Comparison of ENCODE assay signal across 8 cellular contexts in genomic region chr19:53468628-53469027, GRCh38. TPM values are rescaled to one million over a fixed set of nuclear protein-coding genes. Genes with fewer than 3 reads are reported as not detected.
DNase-seq lines count a peak whose midpoint lies in the region; ATAC-seq, FAIRE-seq and TF ChIP-seq lines count a peak whose summit lies in the region.
"Not testable (repeated sequence)": the region's sequence is repeated elsewhere in the genome, so short reads cannot be mapped to it uniquely, and the experiment has no call there.

No MANE protein-coding gene starts in this region.

- H3K9ac ChIP-seq in Karpas-422 (ENCODE audit: low read length) (peak overlapping the region; percentile 80), adipocyte (ENCODE audit: low read length) (peak overlapping the region; percentile 25), HepG2 (ENCODE audit: insufficient read depth, low read depth, low read length) (peak overlapping the region; percentile 94), subcutaneous abdominal adipose tissue (ENCODE audit: low read length in 5 of 5) (peak overlapping the region in 2 of 5 donors; percentile 55 to 89)

- H3K27ac ChIP-seq in CD8-positive, alpha-beta memory T cell (ENCODE audit: low read depth, low read length): peak overlapping the region; percentile 31
- H3K27ac ChIP-seq in Karpas-422 (ENCODE audit: low read length); esophagus muscularis mucosa (replicated peaks in 1 of 4); HepG2 (ENCODE audit: extremely low read length, insufficient read depth, low read length); subcutaneous abdominal adipose tissue (ENCODE audit: low read depth, low read length): not testable (repeated sequence)

- H3K79me2 ChIP-seq in Karpas-422 (ENCODE audit: low read length): peaks cover 55% of the 10 kb centered on the region
- peaks cover 19% of the 10 kb centered on the region for H3K79me2 ChIP-seq in HepG2 (ENCODE audit: insufficient read depth, low read length)

- DNase-seq in CD8-positive, alpha-beta memory T cell; Karpas-422; adipocyte (ENCODE audit: low read depth); esophagus muscularis mucosa (ENCODE audit: extremely low spot score); HepG2 (ENCODE audit: low spot score); osteocyte (ENCODE audit: extremely low spot score, unreplicated experiment): not testable (repeated sequence)

- not testable (repeated sequence) for TF ChIP-seq POLR2A in esophagus muscularis mucosa (IDR thresholded peaks at IDR 0.05; ENCODE audit: low read depth); HepG2 (IDR thresholded peaks at IDR 0.05; ENCODE audit: insufficient read depth in 1 of 2, low read depth in 2 of 2, low read length in 2 of 2)

- ATAC-seq in HepG2: not testable (repeated sequence)

- H3K36me3 ChIP-seq in CD8-positive, alpha-beta memory T cell (ENCODE audit: insufficient read depth, low read length); adipocyte (ENCODE audit: control insufficient read depth, insufficient read depth, low read length, severe bottlenecking); HepG2 (replicated peaks in 1 of 2; ENCODE audit: control insufficient read depth in 1 of 2, insufficient read depth in 2 of 2, low read length in 2 of 2); subcutaneous abdominal adipose tissue (ENCODE audit: control insufficient read depth in 5 of 5, insufficient read depth in 5 of 5, low read length in 5 of 5): not testable (repeated sequence)
- H3K36me3 ChIP-seq in Karpas-422 (ENCODE audit: insufficient read depth, low read length) (peaks cover 38% of the 10 kb centered on the region), esophagus muscularis mucosa (peaks cover 0 to 11% (median 0%) of the 10 kb centered on the region in 4 donors)

- peak overlapping the region; percentile 77 for H3K4me3 ChIP-seq in CD8-positive, alpha-beta memory T cell (ENCODE audit: low read length)
- peak overlapping the region; percentile 79 for H3K4me3 ChIP-seq in Karpas-422 (ENCODE audit: low read length)
- H3K4me3 ChIP-seq in WI38 (ENCODE audit: low read depth, low read length): peak overlapping the region; percentile 66
- H3K4me3 ChIP-seq in adipocyte (ENCODE audit: low read length): peak overlapping the region; percentile 96
- peak overlapping the region; percentile 68 to 82 (median 72) for H3K4me3 ChIP-seq in esophagus muscularis mucosa
- H3K4me3 ChIP-seq in HepG2 (replicated peaks in 1 of 3; ENCODE audit: insufficient read depth in 1 of 3, low read depth in 2 of 3, low read length in 3 of 3): peak overlapping the region; percentile 72 to 89 (median 89)
- peak overlapping the region; percentile 35 to 90 (median 79) for H3K4me3 ChIP-seq in subcutaneous abdominal adipose tissue (ENCODE audit: low read depth in 1 of 5, low read length in 5 of 5)

- H3K27ac Mint-ChIP-seq in CD8-positive, alpha-beta memory T cell: peak overlapping the region in 3 of 8 donors; percentile 17 to 94 (median 87)
- not testable (repeated sequence) for H3K27ac Mint-ChIP-seq in osteocyte (ENCODE audit: unreplicated experiment)

- not testable (repeated sequence) for H3K4me1 ChIP-seq in CD8-positive, alpha-beta memory T cell (ENCODE audit: insufficient read depth, low read length); Karpas-422 (ENCODE audit: low read length); adipocyte (ENCODE audit: control insufficient read depth, insufficient read depth, low read length)
- H3K4me1 ChIP-seq in esophagus muscularis mucosa: peaks cover 11 to 24% (median 19%) of the 10 kb centered on the region in 4 donors
- H3K4me1 ChIP-seq in HepG2 (ENCODE audit: insufficient read depth, low read length): peaks cover 43% of the 10 kb centered on the region
- peaks cover 0 to 21% (median 17%) of the 10 kb centered on the region in 5 donors for H3K4me1 ChIP-seq in subcutaneous abdominal adipose tissue (ENCODE audit: control insufficient read depth in 5 of 5, insufficient read depth in 5 of 5, low read length in 5 of 5)

- FAIRE-seq in HepG2 (lab: Jason Lieb, UNC): not testable (repeated sequence)

- not testable (repeated sequence) for H3K9me2 ChIP-seq in Karpas-422 (replicated peaks; ENCODE audit: insufficient read depth, low read length)

- not testable (repeated sequence) for TF ChIP-seq EP300 in esophagus muscularis mucosa (IDR thresholded peaks at IDR 0.05); HepG2 (IDR thresholded peaks at IDR 0.05; ENCODE audit: low read depth in 2 of 2, low read length in 2 of 2); HepG2 (CRISPR knock-in tag; IDR thresholded peaks at IDR 0.05; ENCODE audit: borderline replicate concordance)

- H4K20me1 ChIP-seq in Karpas-422 (ENCODE audit: insufficient read depth, low read depth, low read length); HepG2 (ENCODE audit: insufficient read depth, low read length): not testable (repeated sequence)

- in situ Hi-C loops in HepG2 (cut with HindIII; ENCODE audit: extremely low pct_ligation_motif_present, low pct_unique_long_range_greater_than_20kb): not testable (repeated sequence)

- not testable (repeated sequence) for H3K27me3 Mint-ChIP-seq in CD8-positive, alpha-beta memory T cell; osteocyte (ENCODE audit: unreplicated experiment)

- CTCF ChIA-PET in CD8-positive, alpha-beta memory T cell (lab: Charles Lee); HepG2 (lab: Yijun Ruan, JAX; ENCODE audit: low intra/inter-chr PET ratio, low total read pairs): not testable (repeated sequence)

- not testable (repeated sequence) for H2AFZ ChIP-seq in Karpas-422 (ENCODE audit: low read length); HepG2 (ENCODE audit: low read length)

- peak overlapping the region; percentile 89 to 98 (median 93) for H3K4me3 Mint-ChIP-seq in CD8-positive, alpha-beta memory T cell
- H3K4me3 Mint-ChIP-seq in osteocyte (ENCODE audit: unreplicated experiment): peak overlapping the region; percentile 94

- not testable (repeated sequence) for H3K9me3 ChIP-seq in CD8-positive, alpha-beta memory T cell (ENCODE audit: low read length); Karpas-422 (ENCODE audit: low read length); adipocyte (ENCODE audit: control insufficient read depth, low read length); esophagus muscularis mucosa; HepG2 (ENCODE audit: low read length); subcutaneous abdominal adipose tissue (ENCODE audit: control insufficient read depth in 5 of 5, low read length in 5 of 5)

- H3K4me1 Mint-ChIP-seq in CD8-positive, alpha-beta memory T cell: peaks cover 26 to 43% (median 36%) of the 10 kb centered on the region in 3 donors
- H3K4me1 Mint-ChIP-seq in osteocyte (ENCODE audit: unreplicated experiment): peaks cover 17% of the 10 kb centered on the region

- intact Hi-C loops in esophagus muscularis mucosa (cut with DNase I): loop anchor here (5.0 to 10.0 kb wide), 2 partner anchors 36 to 274 kb away; partner anchors contain the start of genes ZNF665 and ZNF761
- intact Hi-C loops in HepG2 (cut with micrococcal nuclease; ENCODE audit: unreplicated experiment): not testable (repeated sequence)

- H3K27me3 ChIP-seq in CD8-positive, alpha-beta memory T cell (ENCODE audit: insufficient read depth, low read length, poor library complexity, severe bottlenecking); Karpas-422 (ENCODE audit: low read length); adipocyte (replicated peaks; ENCODE audit: control insufficient read depth, insufficient read depth, low read length); HepG2 (ENCODE audit: control insufficient read depth in 1 of 2, insufficient read depth in 2 of 2, low read length in 2 of 2); subcutaneous abdominal adipose tissue (ENCODE audit: control insufficient read depth in 5 of 5, insufficient read depth in 4 of 5, low read length in 5 of 5): not testable (repeated sequence)
- peaks cover 0 to 20% (median 0%) of the 10 kb centered on the region in 4 donors for H3K27me3 ChIP-seq in esophagus muscularis mucosa

- peak overlapping the region; percentile 78 for H3K4me2 ChIP-seq in Karpas-422 (ENCODE audit: low read depth, low read length, poor library complexity, severe bottlenecking)
- peak overlapping the region; percentile 86 for H3K4me2 ChIP-seq in HepG2 (ENCODE audit: low read depth, low read length)

- WGBS in esophagus muscularis mucosa: 41% methylated on average over 8 of the region's 8 CpGs
- WGBS in HepG2 (ENCODE audit: low lambda C conversion rate): 33% methylated on average over 8 of the region's 8 CpGs

- TSS peak; percentile 71 for BruUV-seq in HepG2 (replicated peaks; lab: Mats Ljungman, UMichigan)

- peaks cover 1 to 50% (median 12%) of the 10 kb centered on the region in 5 donors for H3K9me3 Mint-ChIP-seq in CD8-positive, alpha-beta memory T cell
- peaks cover 11% of the 10 kb centered on the region for H3K9me3 Mint-ChIP-seq in osteocyte (ENCODE audit: unreplicated experiment)

- not testable (repeated sequence) for TF ChIP-seq CTCF in WI38 (IDR thresholded peaks at IDR 0.05; ENCODE audit: low read depth, low read length); esophagus muscularis mucosa (IDR thresholded peaks at IDR 0.05); HepG2 (CRISPR knock-in tag; IDR thresholded peaks at IDR 0.05); osteocyte (IDR thresholded peaks at IDR 0.05)

- TF ChIP-seq RAD21 in HepG2 (CRISPR knock-in tag; IDR thresholded peaks at IDR 0.05): not testable (repeated sequence)

- POLR2A ChIA-PET in CD8-positive, alpha-beta memory T cell (lab: Charles Lee); HepG2 (lab: Yijun Ruan, JAX): not testable (repeated sequence)

- peaks cover 8 to 43% (median 28%) of the 10 kb centered on the region in 3 donors for H3K36me3 Mint-ChIP-seq in CD8-positive, alpha-beta memory T cell
- H3K36me3 Mint-ChIP-seq in osteocyte (ENCODE audit: unreplicated experiment): peaks cover 25% of the 10 kb centered on the region

RNA-seq across cellular contexts. Expression of gene ZNF813, which starts 1.1 kb away (rescaled TPM):
- 1 to 10 TPM; 5.6 to 6.6 TPM for total RNA-seq in CD8-positive, alpha-beta memory T cell
- 4.7 TPM for polyA plus RNA-seq in CD8-positive, alpha-beta memory T cell
- 4.5 and 6.1 TPM in 2 replicates for total RNA-seq in Karpas-422 (2014; rRNA removed; shearing (Covaris generic); ENCODE audit: low replicate concordance)
- total RNA-seq in esophagus muscularis mucosa (1 to 10 TPM; 1.7 to 3.5 (median 3.2) TPM), HepG2 (2016; rRNA removed; fragmentation: Illumina TruSeq; extraction: Trizol) (8.9 and 14.9 TPM in 2 replicates), osteocyte (4.4 and 4.5 TPM in 2 replicates)
- total RNA-seq in HepG2 (2016; cell fraction: cytosol; rRNA removed; fragmentation: Illumina TruSeq; extraction: Trizol; ENCODE audit: low read depth): 1.1 and 1.4 TPM in 2 replicates
- 8.8 and 14.9 TPM in 2 replicates for total RNA-seq in HepG2 (2016; cell fraction: insoluble cytoplasmic fraction; rRNA removed; fragmentation: Illumina TruSeq; extraction: Trizol)
- 3.2 and 4.2 TPM in 2 replicates for total RNA-seq in HepG2 (2016; cell fraction: membrane; rRNA removed; fragmentation: Illumina TruSeq; extraction: Trizol)
- total RNA-seq in HepG2 (2016; cell fraction: nucleus; rRNA removed; fragmentation: Illumina TruSeq; extraction: Trizol): 5.5 and 7.5 TPM in 2 replicates
- 2.1 TPM in 2 replicates for polyA plus RNA-seq in HepG2 (2011; rRNA removed)
- 1.1 and 1.5 TPM in 2 replicates for polyA plus RNA-seq in HepG2 (2011; cell fraction: cytosol; rRNA removed)
- polyA plus RNA-seq in HepG2 (2011; cell fraction: nucleus; rRNA removed): 1.0 and 1.4 TPM in 2 replicates
- 3.8 and 4.9 TPM in 2 replicates for polyA plus RNA-seq in HepG2 (2012)
- 0.29 and 0.35 TPM in 2 replicates for polyA plus RNA-seq in HepG2 (2016; cell fraction: cytosol; fragmentation: Illumina TruSeq; extraction: Trizol; ENCODE audit: low read depth)
- 5.3 and 5.6 TPM in 2 replicates for polyA plus RNA-seq in HepG2 (2016; cell fraction: insoluble cytoplasmic fraction; fragmentation: Illumina TruSeq; extraction: Trizol; ENCODE audit: low read depth)
- 1.1 and 1.2 TPM in 2 replicates for polyA plus RNA-seq in HepG2 (2016; cell fraction: membrane; fragmentation: Illumina TruSeq; extraction: Trizol; ENCODE audit: low read depth)
- polyA plus RNA-seq in HepG2 (2016; cell fraction: nucleus; fragmentation: Illumina TruSeq; extraction: Trizol; ENCODE audit: insufficient read depth, low read depth): 4.8 and 5.5 TPM in 2 replicates
- 0.65 and 1.8 TPM in 2 replicates for polyA minus RNA-seq in HepG2 (2011; rRNA and poly(A)+ RNA removed; ENCODE audit: low replicate concordance)
- 4.2 and 5.5 TPM in 2 replicates for polyA minus RNA-seq in HepG2 (2011; cell fraction: cytosol; rRNA and poly(A)+ RNA removed)
- 8.0 and 8.1 TPM in 2 replicates for polyA minus RNA-seq in HepG2 (2011; cell fraction: nucleus; rRNA and poly(A)+ RNA removed)

RNA-seq across cellular contexts. Expression of gene ZNF761, which starts 36.8 kb away (rescaled TPM):
- 10 to 100 TPM in 1 of 2 experiments, 1 to 10 TPM in 1; 8.9 to 10.6 TPM for total RNA-seq in CD8-positive, alpha-beta memory T cell
- polyA plus RNA-seq in CD8-positive, alpha-beta memory T cell: 10.6 TPM
- 21.8 and 29.6 TPM in 2 replicates for total RNA-seq in Karpas-422 (2014; rRNA removed; shearing (Covaris generic); ENCODE audit: low replicate concordance)
- total RNA-seq in esophagus muscularis mucosa (1 to 10 TPM; 6.7 to 8.4 (median 7.4) TPM), HepG2 (2016; rRNA removed; fragmentation: Illumina TruSeq; extraction: Trizol) (16.2 and 20.8 TPM in 2 replicates), osteocyte (8.3 and 9.2 TPM in 2 replicates)
- 4.3 and 5.4 TPM in 2 replicates for total RNA-seq in HepG2 (2016; cell fraction: cytosol; rRNA removed; fragmentation: Illumina TruSeq; extraction: Trizol; ENCODE audit: low read depth)
- 15.5 and 20.2 TPM in 2 replicates for total RNA-seq in HepG2 (2016; cell fraction: insoluble cytoplasmic fraction; rRNA removed; fragmentation: Illumina TruSeq; extraction: Trizol)
- total RNA-seq in HepG2 (2016; cell fraction: membrane; rRNA removed; fragmentation: Illumina TruSeq; extraction: Trizol): 8.0 and 9.4 TPM in 2 replicates
- 12.3 and 15.9 TPM in 2 replicates for total RNA-seq in HepG2 (2016; cell fraction: nucleus; rRNA removed; fragmentation: Illumina TruSeq; extraction: Trizol)
- 11.6 and 12.0 TPM in 2 replicates for polyA plus RNA-seq in HepG2 (2011; rRNA removed)
- polyA plus RNA-seq in HepG2 (2011; cell fraction: cytosol; rRNA removed): 7.6 and 10.7 TPM in 2 replicates
- 11.5 and 13.2 TPM in 2 replicates for polyA plus RNA-seq in HepG2 (2011; cell fraction: nucleus; rRNA removed)
- 11.2 and 15.1 TPM in 2 replicates for polyA plus RNA-seq in HepG2 (2012)
- polyA plus RNA-seq in HepG2 (2016; cell fraction: cytosol; fragmentation: Illumina TruSeq; extraction: Trizol; ENCODE audit: low read depth): 3.3 and 3.7 TPM in 2 replicates
- 12.8 and 13.8 TPM in 2 replicates for polyA plus RNA-seq in HepG2 (2016; cell fraction: insoluble cytoplasmic fraction; fragmentation: Illumina TruSeq; extraction: Trizol; ENCODE audit: low read depth)
- polyA plus RNA-seq in HepG2 (2016; cell fraction: membrane; fragmentation: Illumina TruSeq; extraction: Trizol; ENCODE audit: low read depth): 4.2 TPM in 2 replicates
- 29.0 and 29.2 TPM in 2 replicates for polyA plus RNA-seq in HepG2 (2016; cell fraction: nucleus; fragmentation: Illumina TruSeq; extraction: Trizol; ENCODE audit: insufficient read depth, low read depth)
- 2.6 and 3.2 TPM in 2 replicates for polyA minus RNA-seq in HepG2 (2011; rRNA and poly(A)+ RNA removed; ENCODE audit: low replicate concordance)
- 7.1 and 7.8 TPM in 2 replicates for polyA minus RNA-seq in HepG2 (2011; cell fraction: cytosol; rRNA and poly(A)+ RNA removed)
- 20.2 and 28.2 TPM in 2 replicates for polyA minus RNA-seq in HepG2 (2011; cell fraction: nucleus; rRNA and poly(A)+ RNA removed)
